In the genomic region with DNA sequence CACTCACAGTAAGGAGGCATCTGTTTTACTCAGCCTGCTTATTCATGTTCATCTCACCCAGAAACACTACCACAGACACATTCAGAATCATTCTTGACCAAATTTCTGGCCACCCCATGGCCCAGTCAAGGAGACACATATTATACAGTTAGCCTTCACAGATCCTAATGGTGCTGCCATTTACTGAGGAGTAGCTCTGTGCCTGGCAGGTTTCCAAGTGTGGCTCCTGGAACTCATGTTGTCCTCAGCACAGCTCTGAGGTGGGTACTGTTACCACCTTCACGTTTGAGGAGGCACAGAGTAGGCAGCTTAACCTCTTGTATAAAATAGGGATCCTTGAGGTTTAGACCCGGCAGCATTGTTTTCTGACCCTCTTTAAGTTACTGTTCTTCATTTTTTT, we compare ENCODE assay signal across 1 cellular context.
TF ChIP-seq lines count a peak whose summit lies in the region.

No MANE protein-coding gene starts in this region.

TF ChIP-seq in K562, 482 proteins besides CTCF, POLR2A, EP300 and RAD21:
- TF ChIP-seq NFIC (IDR thresholded peaks at IDR 0.05): peak; percentile 52
- TF ChIP-seq OTX1 (CRISPR knock-in tag; IDR thresholded peaks at IDR 0.05): no peak
- TF ChIP-seq MCM5 (IDR thresholded peaks at IDR 0.05; ENCODE audit: low read depth): no peak
- TF ChIP-seq, protein P1, sequence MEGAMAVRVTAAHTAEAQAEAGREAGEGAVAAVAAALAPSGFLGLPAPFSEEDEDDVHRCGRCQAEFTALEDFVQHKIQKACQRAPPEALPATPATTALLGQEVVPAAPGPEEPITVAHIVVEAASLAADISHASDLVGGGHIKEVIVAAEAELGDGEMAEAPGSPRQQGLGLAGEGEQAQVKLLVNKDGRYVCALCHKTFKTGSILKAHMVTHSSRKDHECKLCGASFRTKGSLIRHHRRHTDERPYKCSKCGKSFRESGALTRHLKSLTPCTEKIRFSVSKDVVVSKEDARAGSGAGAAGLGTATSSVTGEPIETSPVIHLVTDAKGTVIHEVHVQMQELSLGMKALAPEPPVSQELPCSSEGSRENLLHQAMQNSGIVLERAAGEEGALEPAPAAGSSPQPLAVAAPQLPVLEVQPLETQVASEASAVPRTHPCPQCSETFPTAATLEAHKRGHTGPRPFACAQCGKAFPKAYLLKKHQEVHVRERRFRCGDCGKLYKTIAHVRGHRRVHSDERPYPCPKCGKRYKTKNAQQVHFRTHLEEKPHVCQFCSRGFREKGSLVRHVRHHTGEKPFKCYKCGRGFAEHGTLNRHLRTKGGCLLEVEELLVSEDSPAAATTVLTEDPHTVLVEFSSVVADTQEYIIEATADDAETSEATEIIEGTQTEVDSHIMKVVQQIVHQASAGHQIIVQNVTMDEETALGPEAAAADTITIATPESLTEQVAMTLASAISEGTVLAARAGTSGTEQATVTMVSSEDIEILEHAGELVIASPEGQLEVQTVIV (CRISPR knock-in tag; IDR thresholded peaks at IDR 0.05; ENCODE audit: borderline replicate concordance): no peak
- TF ChIP-seq BRF1 (IDR thresholded peaks at IDR 0.05; ENCODE audit: borderline replicate concordance, extremely low read depth, insufficient read length): no peak
